Comparison of ENCODE assay signal across 11 cellular contexts in genomic region chr9:128621730-128622455, GRCh38.
"Had no signal": no experiment of that assay in that cellular context is flagged by ENCODE, and none has a peak within 500 bp of the region (broad histone marks: within the 10 kb centered on the region; RNA-seq: fewer than 3 reads in every experiment).

No MANE protein-coding gene starts in this region.

- H3K4me1 ChIP-seq: stomach had no signal

- ATAC-seq: activated CD8-positive, alpha-beta T cell treated with anti-CD3 and anti-CD28 coated beads for 36 hours; heart left ventricle; left lobe of liver had no signal

- H3K27ac ChIP-seq: heart left ventricle, stomach had no signal

- H3K9me3 ChIP-seq: heart left ventricle, stomach had no signal

- H3K4me3 ChIP-seq: dorsolateral prefrontal cortex, heart left ventricle, stomach had no signal

- H3K27me3 ChIP-seq: dorsolateral prefrontal cortex, heart left ventricle, stomach had no signal

- DNase-seq: activated CD4-positive, alpha-beta T cell treated with anti-CD3 and anti-CD28 coated beads for 4 hours; activated CD8-positive, alpha-beta memory T cell treated with anti-CD3 and anti-CD28 coated beads, Interleukin-2, amount 50 U/mL, for 48 hours; activated CD8-positive, alpha-beta T cell treated with anti-CD3 and anti-CD28 coated beads for 36 hours; activated naive CD4-positive, alpha-beta T cell treated with anti-CD3 and anti-CD28 coated beads for 36 hours; dorsolateral prefrontal cortex; foreskin melanocyte; heart left ventricle; mesenchymal stem cell; stimulated activated CD4-positive, alpha-beta T cell treated with anti-CD3 and anti-CD28 coated beads, Interleukin-2, amount 100 ng/mL, for 48 hours; stomach had no signal
